Comparison of ENCODE assay signal across 8 cellular contexts in genomic region chr9:33263131-33263935, GRCh38. TPM values are rescaled to one million over a fixed set of nuclear protein-coding genes. Genes with fewer than 3 reads are reported as not detected.
A peak's percentile ranks its signal among the peaks of the same experiment; 100 is the strongest.
DNase-seq lines count a peak whose midpoint lies in the region; ATAC-seq and TF ChIP-seq lines count a peak whose summit lies in the region.

No MANE protein-coding gene starts in this region.

- peaks cover 9% of the 10 kb centered on the region for H3K79me1 ChIP-seq in neuronal stem cell (ENCODE audit: low read depth, low read length)

- peak overlapping the region; percentile 30 for H2AK5ac ChIP-seq in neuronal stem cell (ENCODE audit: low read depth, low read length)

- H2BK120ac ChIP-seq in neuronal stem cell (ENCODE audit: low read depth, low read length), result no peak overlapping the region

- peak overlapping the region; percentile 95 for H2AFZ ChIP-seq in neuronal stem cell (ENCODE audit: low read length)

- H3K27ac ChIP-seq in HUES48 (ENCODE audit: low read depth, low read length) (no peak overlapping the region), neuronal stem cell (replicated peaks; ENCODE audit: low read length) (no peak overlapping the region)

- no peak overlapping the region for H2BK12ac ChIP-seq in neuronal stem cell (ENCODE audit: low read length)

- TF ChIP-seq CTCF in fibroblast of the aortic adventitia (IDR thresholded peaks at IDR 0.05; ENCODE audit: insufficient read depth, low read length), result no peak

- H3K27me3 Mint-ChIP-seq in activated CD4-positive, alpha-beta T cell treated with anti-CD3 and anti-CD28 coated beads, Interleukin-2, amount 10 ng/mL, durations not matched to agents 24 days and 14 days, result no peaks in the 10 kb centered on the region

- H3K9ac ChIP-seq in HUES48 (ENCODE audit: low read depth, low read length) (peak overlapping the region; percentile 74), neuronal stem cell (ENCODE audit: low read depth, low read length, poor library complexity) (peak overlapping the region; percentile 94)

- H3K4me3 Mint-ChIP-seq in activated CD4-positive, alpha-beta T cell treated with anti-CD3 and anti-CD28 coated beads, Interleukin-2, amount 10 ng/mL, durations not matched to agents 24 days and 14 days, result peak overlapping the region; percentile 97

- H3K36me3 Mint-ChIP-seq in activated CD4-positive, alpha-beta T cell treated with anti-CD3 and anti-CD28 coated beads, Interleukin-2, amount 10 ng/mL, durations not matched to agents 24 days and 14 days (ENCODE audit: low read depth), result peaks cover 74% of the 10 kb centered on the region

- H3K36me3 ChIP-seq in HUES48 (ENCODE audit: control insufficient read depth, insufficient read depth, low read length) (peaks cover 63% of the 10 kb centered on the region), neuronal stem cell (replicated peaks in 1 of 2; ENCODE audit: control insufficient read depth in 2 of 2, insufficient read depth in 2 of 2, low read length in 2 of 2) (peaks cover 22 to 64% of the 10 kb centered on the region in 2 donors)

- peak; percentile 1 for ATAC-seq in Right ventricle myocardium inferior

- H3K4me3 ChIP-seq in HUES48 (ENCODE audit: low read depth, low read length), result peak overlapping the region; percentile 88
- peak overlapping the region; percentile 99 for H3K4me3 ChIP-seq in fibroblast of the aortic adventitia (ENCODE audit: low read depth, low read length)
- peak overlapping the region; percentile 85 to 95 for H3K4me3 ChIP-seq in neuronal stem cell (ENCODE audit: low read length in 2 of 2)

- H4K91ac ChIP-seq in neuronal stem cell (ENCODE audit: low read depth, low read length, poor library complexity), result no peak overlapping the region

- H3K9me3 Mint-ChIP-seq in activated CD4-positive, alpha-beta T cell treated with anti-CD3 and anti-CD28 coated beads, Interleukin-2, amount 10 ng/mL, durations not matched to agents 24 days and 14 days, result no peaks in the 10 kb centered on the region

- H3K27me3 ChIP-seq in HUES48 (ENCODE audit: control insufficient read depth, insufficient read depth, low read length) (no peaks in the 10 kb centered on the region), neuronal stem cell (ENCODE audit: control insufficient read depth in 3 of 3, insufficient read depth in 3 of 3, low read depth in 1 of 3, low read length in 3 of 3) (no peaks in the 10 kb centered on the region)

- peak overlapping the region; percentile 90 for H3K4me2 ChIP-seq in neuronal stem cell (ENCODE audit: insufficient read depth, low read length, poor library complexity, severe bottlenecking)

- peaks cover 6% of the 10 kb centered on the region; the same call in 1 of the 2 replicates for H3K4me1 ChIP-seq in HUES48 (ENCODE audit: control insufficient read depth, insufficient read depth, low read length)
- H3K4me1 ChIP-seq in neuronal stem cell (ENCODE audit: control insufficient read depth in 2 of 2, insufficient read depth in 1 of 2, low read depth in 1 of 2, low read length in 2 of 2), result peaks cover 7 to 14% of the 10 kb centered on the region in 2 donors

- H3K4ac ChIP-seq in neuronal stem cell (ENCODE audit: low read length), result no peak overlapping the region

- H3K18ac ChIP-seq in neuronal stem cell (ENCODE audit: low read length), result peak overlapping the region; percentile 48

- H3K23ac ChIP-seq in neuronal stem cell (ENCODE audit: low read depth, low read length, poor library complexity), result peak overlapping the region; percentile 75

- H3K27ac Mint-ChIP-seq in activated CD4-positive, alpha-beta T cell treated with anti-CD3 and anti-CD28 coated beads, Interleukin-2, amount 10 ng/mL, durations not matched to agents 24 days and 14 days, result peak overlapping the region; percentile 96

- peak overlapping the region; percentile 91 for H3K14ac ChIP-seq in neuronal stem cell (ENCODE audit: low read length)

- no peak for DNase-seq in Right ventricle myocardium inferior (ENCODE audit: missing footprints)
- DNase-seq in cardiac septum (ENCODE audit: low spot score), result no peak
- DNase-seq in activated CD4-positive, alpha-beta T cell treated with anti-CD3 and anti-CD28 coated beads, Interleukin-2, amount 10 ng/mL, durations not matched to agents 24 days and 14 days, result no peak
- peak; percentile 28 for DNase-seq in fibroblast of the aortic adventitia (ENCODE audit: low read depth)
- DNase-seq in neuronal stem cell (ENCODE audit: low spot score), result no peak
- DNase-seq in NCI-H1436 treated with DMSO at 0.1 percent for 48 hours (lab: John Stamatoyannopoulos, UW), result no peak
- no peak for DNase-seq in effector CD8-positive, alpha-beta T cell (lab: John Stamatoyannopoulos, UW)

- no CpG with 5 or more reads among the region's 20 CpGs for WGBS in neuronal stem cell (ENCODE audit: extremely low coverage in 2 of 2, insufficient read length in 2 of 2, insufficient replicate concordance in 1 of 2), 2 donors

- intact Hi-C loops in Right ventricle myocardium inferior (cut with DNase I) (no loop called here), cardiac septum (cut with DNase I) (loop anchor here (5.0 kb wide), 1 partner anchor 236 kb away; the partner anchor contains the start of gene DNAJA1)
- intact Hi-C loops in activated CD4-positive, alpha-beta T cell treated with anti-CD3 and anti-CD28 coated beads, Interleukin-2, amount 10 ng/mL, durations not matched to agents 24 days and 14 days (cut with micrococcal nuclease), result no loop called here

- no peak overlapping the region for H2BK15ac ChIP-seq in neuronal stem cell (ENCODE audit: low read length)

- peaks cover 55% of the 10 kb centered on the region for H3K4me1 Mint-ChIP-seq in activated CD4-positive, alpha-beta T cell treated with anti-CD3 and anti-CD28 coated beads, Interleukin-2, amount 10 ng/mL, durations not matched to agents 24 days and 14 days

- no peak overlapping the region for H4K8ac ChIP-seq in neuronal stem cell (ENCODE audit: low read depth, low read length)

- H3K9me3 ChIP-seq in HUES48 (ENCODE audit: control insufficient read depth, insufficient read depth, low read length) (no peaks in the 10 kb centered on the region), neuronal stem cell (replicated peaks in 1 of 2; ENCODE audit: control insufficient read depth in 2 of 2, insufficient read depth in 1 of 2, low read depth in 1 of 2, low read length in 2 of 2) (no peaks in the 10 kb centered on the region)

- no peak overlapping the region for H2BK5ac ChIP-seq in neuronal stem cell (ENCODE audit: low read length)

RNA-seq across cellular contexts. Expression of gene BAG1, which starts 1.2 kb away (rescaled TPM):
- total RNA-seq in Right ventricle myocardium inferior, result 132 TPM
- total RNA-seq in cardiac septum, result 150 TPM
- total RNA-seq in activated CD4-positive, alpha-beta T cell treated with anti-CD3 and anti-CD28 coated beads, Interleukin-2, amount 10 ng/mL, durations not matched to agents 24 days and 14 days, result 72.4 and 73.6 TPM in 2 replicates
- 54.1 and 180 TPM in 2 replicates for total RNA-seq in fibroblast of the aortic adventitia (ENCODE audit: low replicate concordance)
- polyA plus RNA-seq in neuronal stem cell (2013, experiment 1 of 2), result 39.5 TPM
- polyA plus RNA-seq in neuronal stem cell (2013, experiment 2 of 2), result 38.2 TPM

RNA-seq across cellular contexts. Expression of gene CHMP5, which starts 1.5 kb away (rescaled TPM):
- total RNA-seq in Right ventricle myocardium inferior (51.5 TPM), cardiac septum (53.8 TPM), fibroblast of the aortic adventitia (ENCODE audit: low replicate concordance) (79.0 and 87.4 TPM in 2 replicates)
- 73.9 and 77.7 TPM in 2 replicates for total RNA-seq in activated CD4-positive, alpha-beta T cell treated with anti-CD3 and anti-CD28 coated beads, Interleukin-2, amount 10 ng/mL, durations not matched to agents 24 days and 14 days
- 64.5 TPM for polyA plus RNA-seq in neuronal stem cell (2013, experiment 1 of 2)
- polyA plus RNA-seq in neuronal stem cell (2013, experiment 2 of 2), result 64.5 TPM

RNA-seq across cellular contexts. Expression of gene SPINK4, which starts 23.4 kb away (rescaled TPM):
- total RNA-seq in Right ventricle myocardium inferior (not detected), cardiac septum (not detected), fibroblast of the aortic adventitia (ENCODE audit: low replicate concordance) (not detected in 2 replicates)
- not detected in 2 replicates for total RNA-seq in activated CD4-positive, alpha-beta T cell treated with anti-CD3 and anti-CD28 coated beads, Interleukin-2, amount 10 ng/mL, durations not matched to agents 24 days and 14 days
- polyA plus RNA-seq in neuronal stem cell (2013, experiment 1 of 2), result not detected
- polyA plus RNA-seq in neuronal stem cell (2013, experiment 2 of 2), result not detected

RNA-seq across cellular contexts. Expression of gene NFX1, which starts 27.0 kb away (rescaled TPM):
- 29.3 TPM for total RNA-seq in Right ventricle myocardium inferior
- total RNA-seq in cardiac septum, result 38.0 TPM
- 37.2 and 38.7 TPM in 2 replicates for total RNA-seq in activated CD4-positive, alpha-beta T cell treated with anti-CD3 and anti-CD28 coated beads, Interleukin-2, amount 10 ng/mL, durations not matched to agents 24 days and 14 days
- total RNA-seq in fibroblast of the aortic adventitia (ENCODE audit: low replicate concordance), result 27.5 and 37.2 TPM in 2 replicates
- polyA plus RNA-seq in neuronal stem cell (2013, experiment 1 of 2), result 14.7 TPM
- 15.8 TPM for polyA plus RNA-seq in neuronal stem cell (2013, experiment 2 of 2)
